1 cellular context compared by ENCODE assay signal in the genomic region with DNA sequence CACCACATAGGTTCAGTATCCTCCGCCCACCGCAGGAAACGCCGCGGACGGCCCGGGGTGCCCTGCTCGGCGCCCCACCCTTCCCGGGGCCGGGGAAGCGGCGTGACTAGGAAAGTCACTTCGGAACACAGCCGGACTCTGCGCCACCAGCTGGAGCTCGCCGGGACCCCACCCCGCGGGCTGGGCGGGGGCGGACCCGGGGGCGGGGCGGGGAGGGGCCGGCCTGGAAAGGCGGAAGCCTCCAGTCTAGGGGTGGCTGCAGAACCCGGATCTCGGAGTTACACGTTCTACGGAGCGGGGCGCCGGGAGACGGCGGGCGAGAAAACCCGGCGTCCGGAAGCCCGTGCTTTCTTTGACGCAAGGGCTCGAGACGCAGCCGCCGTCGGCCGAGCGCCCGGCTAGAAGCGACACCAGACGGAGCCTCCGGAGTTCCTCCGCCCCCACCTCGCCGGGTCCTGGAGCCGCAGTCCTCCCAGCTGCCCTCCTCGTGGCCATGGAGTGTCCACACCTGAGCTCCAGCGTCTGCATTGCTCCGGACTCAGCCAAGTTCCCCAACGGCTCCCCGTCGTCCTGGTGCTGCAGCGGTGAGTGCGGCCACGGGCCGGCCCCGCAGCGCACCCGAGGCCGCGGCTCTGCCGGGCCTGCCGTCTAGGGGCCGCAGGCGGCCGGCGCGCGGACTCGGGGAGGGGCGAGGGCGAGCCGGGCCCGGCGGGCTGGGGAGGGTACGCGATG.
TF ChIP-seq lines count a peak whose summit lies in the region.

A gene with protein sequence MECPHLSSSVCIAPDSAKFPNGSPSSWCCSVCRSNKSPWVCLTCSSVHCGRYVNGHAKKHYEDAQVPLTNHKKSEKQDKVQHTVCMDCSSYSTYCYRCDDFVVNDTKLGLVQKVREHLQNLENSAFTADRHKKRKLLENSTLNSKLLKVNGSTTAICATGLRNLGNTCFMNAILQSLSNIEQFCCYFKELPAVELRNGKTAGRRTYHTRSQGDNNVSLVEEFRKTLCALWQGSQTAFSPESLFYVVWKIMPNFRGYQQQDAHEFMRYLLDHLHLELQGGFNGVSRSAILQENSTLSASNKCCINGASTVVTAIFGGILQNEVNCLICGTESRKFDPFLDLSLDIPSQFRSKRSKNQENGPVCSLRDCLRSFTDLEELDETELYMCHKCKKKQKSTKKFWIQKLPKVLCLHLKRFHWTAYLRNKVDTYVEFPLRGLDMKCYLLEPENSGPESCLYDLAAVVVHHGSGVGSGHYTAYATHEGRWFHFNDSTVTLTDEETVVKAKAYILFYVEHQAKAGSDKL (plus strand): TSS at position 347 of the 732 bp plus-strand sequence. CDS start 147 bp downstream, at position 494.

TF ChIP-seq in GM23338, 12 proteins besides CTCF, POLR2A, EP300 and RAD21 (continued from another document):
- TF ChIP-seq ZNF462 (CRISPR knock-in tag; IDR thresholded peaks at IDR 0.05) (no peak), EZH2 (IDR thresholded peaks at IDR 0.05; ENCODE audit: low read depth, unreplicated experiment) (peak; percentile 61)
TF ChIP-seq in GM23338: peak in this region for 2.
